ENCODE assay signal across 8 cellular contexts in the genomic region with DNA sequence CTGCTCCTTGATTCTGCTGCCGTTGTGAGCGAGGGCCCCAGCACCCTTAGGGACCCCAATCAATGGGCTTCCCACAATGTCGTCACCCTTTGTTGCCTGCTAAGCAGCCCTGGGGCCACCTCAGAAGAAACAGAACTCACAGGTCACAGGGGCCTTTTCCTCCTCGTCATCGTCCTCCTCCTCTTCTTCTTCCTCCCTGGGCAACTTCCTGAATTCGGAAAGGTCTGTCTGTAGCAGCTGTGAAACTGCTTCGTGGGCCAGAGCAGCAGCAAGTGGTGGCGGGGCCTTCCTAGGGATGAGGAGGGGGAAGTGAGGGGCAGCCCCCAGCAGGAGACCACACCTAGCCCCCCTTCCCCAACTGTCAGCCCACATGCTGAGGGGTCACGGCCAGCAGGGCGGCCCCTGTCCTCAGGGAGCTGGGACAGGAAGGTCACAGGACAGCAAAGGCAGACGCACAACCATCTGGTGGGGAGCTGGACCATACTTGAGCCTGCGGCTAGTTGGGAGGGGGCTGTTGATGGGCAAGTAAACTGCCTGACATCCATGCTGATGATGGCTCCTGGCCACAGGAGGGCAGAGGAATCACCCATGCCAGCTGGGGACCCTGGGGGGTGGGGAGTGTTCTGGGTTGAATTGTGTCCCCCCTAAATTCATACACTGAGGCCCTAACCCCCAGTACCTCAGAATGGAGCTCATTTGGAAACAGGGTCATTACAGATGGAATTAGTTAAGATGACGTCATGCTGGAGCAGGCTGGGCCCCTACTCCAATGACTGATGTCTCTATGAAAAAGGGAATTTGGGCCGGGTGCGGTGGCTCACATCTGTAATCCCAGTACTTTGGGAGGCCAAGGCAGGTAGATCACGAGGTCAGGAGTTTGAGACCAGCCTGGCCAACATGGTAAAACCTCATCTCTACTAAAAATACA. TPM values are rescaled to one million over a fixed set of nuclear protein-coding genes. Genes with fewer than 3 reads are reported as not detected.
DNase-seq lines count a peak whose midpoint lies in the region; ATAC-seq and TF ChIP-seq lines count a peak whose summit lies in the region.

No MANE protein-coding gene starts in this region.

- no peak for ATAC-seq in activated naive CD4-positive, alpha-beta T cell treated with anti-CD3 and anti-CD28 coated beads, Interleukin-2, amount 50 U/mL, for 72 hours
- no peak for ATAC-seq in body of pancreas

- no peaks in the 10 kb centered on the region for H3K27me3 Mint-ChIP-seq in activated naive CD4-positive, alpha-beta T cell treated with anti-CD3 and anti-CD28 coated beads, Interleukin-2, amount 50 U/mL, for 24 hours
- H3K27me3 Mint-ChIP-seq in type B pancreatic cell: no peaks in the 10 kb centered on the region

- TF ChIP-seq POLR2A in body of pancreas (IDR thresholded peaks at IDR 0.05): no peak

- peak overlapping the region in 3 of 4 donors; percentile 86 to 95 (median 91) for H3K27ac ChIP-seq in body of pancreas

- H3K4me1 ChIP-seq in body of pancreas: peaks cover 34% of the 10 kb centered on the region
- peaks cover 44% of the 10 kb centered on the region for H3K4me1 ChIP-seq in mucosa of stomach (ENCODE audit: control insufficient read depth, insufficient read depth, low read length)

- peaks cover 1% of the 10 kb centered on the region for H3K36me3 Mint-ChIP-seq in activated naive CD4-positive, alpha-beta T cell treated with anti-CD3 and anti-CD28 coated beads, Interleukin-2, amount 50 U/mL, for 24 hours
- H3K36me3 Mint-ChIP-seq in activated naive CD4-positive, alpha-beta T cell treated with anti-CD3 and anti-CD28 coated beads, Interleukin-2, amount 50 U/mL, for 72 hours: no peaks in the 10 kb centered on the region
- H3K36me3 Mint-ChIP-seq in type B pancreatic cell: peaks cover 5% of the 10 kb centered on the region

- no peaks in the 10 kb centered on the region for H3K9me3 Mint-ChIP-seq in activated naive CD4-positive, alpha-beta T cell treated with anti-CD3 and anti-CD28 coated beads, Interleukin-2, amount 50 U/mL, for 24 hours
- no peaks in the 10 kb centered on the region for H3K9me3 Mint-ChIP-seq in activated naive CD4-positive, alpha-beta T cell treated with anti-CD3 and anti-CD28 coated beads, Interleukin-2, amount 50 U/mL, for 72 hours
- no peaks in the 10 kb centered on the region for H3K9me3 Mint-ChIP-seq in type B pancreatic cell

- H3K9me3 ChIP-seq in body of pancreas: no peaks in the 10 kb centered on the region
- no peaks in the 10 kb centered on the region for H3K9me3 ChIP-seq in mucosa of stomach (ENCODE audit: control insufficient read depth, low read length)

- H3K27ac Mint-ChIP-seq in activated naive CD4-positive, alpha-beta T cell treated with anti-CD3 and anti-CD28 coated beads, Interleukin-2, amount 50 U/mL, for 24 hours: peak overlapping the region; percentile 70
- peak overlapping the region in 1 of 2 donors; percentile 54 for H3K27ac Mint-ChIP-seq in activated naive CD4-positive, alpha-beta T cell treated with anti-CD3 and anti-CD28 coated beads, Interleukin-2, amount 50 U/mL, for 72 hours
- H3K27ac Mint-ChIP-seq in type B pancreatic cell: peak overlapping the region; percentile 94

- H3K27me3 ChIP-seq in body of pancreas (no peaks in the 10 kb centered on the region), mucosa of stomach (ENCODE audit: control insufficient read depth, insufficient read depth, low read length) (no peaks in the 10 kb centered on the region)

- H3K9ac ChIP-seq in mucosa of stomach (ENCODE audit: low read length): peak overlapping the region; percentile 36

- TF ChIP-seq CTCF in body of pancreas (IDR thresholded peaks at IDR 0.05) (no peak), type B pancreatic cell (conservative IDR thresholded peaks at IDR 0.05) (no peak)

- H3K4me3 Mint-ChIP-seq in activated naive CD4-positive, alpha-beta T cell treated with anti-CD3 and anti-CD28 coated beads, Interleukin-2, amount 50 U/mL, for 24 hours: peak overlapping the region; percentile 30
- peak overlapping the region; percentile 90 for H3K4me3 Mint-ChIP-seq in type B pancreatic cell

- WGBS in body of pancreas, 2 donors: 73 to 85% methylated on average over 15 to 16 of the region's 16 CpGs

- intact Hi-C loops in body of pancreas (cut with DNase I): loop anchor here (5.0 kb wide), 1 partner anchor 227 kb away; no protein-coding TSS in a partner anchor

- DNase-seq in activated naive CD4-positive, alpha-beta T cell treated with anti-CD3 and anti-CD28 coated beads, Interleukin-2, amount 50 U/mL, for 72 hours (ENCODE audit: low spot score in 2 of 2): no peak
- DNase-seq in body of pancreas: peak in 1 of 4 donors; percentile 47
- no peak for DNase-seq in type B pancreatic cell (ENCODE audit: extremely low spot score, unreplicated experiment)
- DNase-seq in DMS153 treated with DMSO at 0.1 percent for 48 hours (lab: John Stamatoyannopoulos, UW; ENCODE audit: unreplicated experiment): no peak
- DNase-seq in stimulated activated CD4-positive, alpha-beta T cell treated with anti-CD3 and anti-CD28 coated beads, Interleukin-1b, Interleukin-23, amount 100 ng/mL, for 48 hours: no peak
- DNase-seq in stimulated activated CD8-positive, alpha-beta memory T cell treated with anti-CD3 and anti-CD28 coated beads, Interleukin-4, amount 100 ng/mL, for 48 hours: no peak

- H3K4me3 ChIP-seq in body of pancreas (no peak overlapping the region), mucosa of stomach (ENCODE audit: low read length) (no peak overlapping the region)

- H3K36me3 ChIP-seq in body of pancreas (replicated peaks in 1 of 2; ENCODE audit: insufficient read depth in 1 of 2, low read depth in 2 of 2) (peaks cover 0 to 2% of the 10 kb centered on the region in 2 donors), mucosa of stomach (ENCODE audit: control insufficient read depth, insufficient read depth, low read length) (no peaks in the 10 kb centered on the region)

- H3K4me1 Mint-ChIP-seq in activated naive CD4-positive, alpha-beta T cell treated with anti-CD3 and anti-CD28 coated beads, Interleukin-2, amount 50 U/mL, for 24 hours: peaks cover 39% of the 10 kb centered on the region
- peaks cover 35% of the 10 kb centered on the region for H3K4me1 Mint-ChIP-seq in type B pancreatic cell (ENCODE audit: unreplicated experiment)

RNA-seq across cellular contexts. Expression of a gene that starts 13.0 kb away (rescaled TPM):
- 10 to 100 TPM; 16.8 to 17.5 TPM for total RNA-seq in activated naive CD4-positive, alpha-beta T cell treated with anti-CD3 and anti-CD28 coated beads, Interleukin-2, amount 50 U/mL, for 72 hours
- total RNA-seq in body of pancreas (10 to 100 TPM; 14.5 to 26.4 TPM), type B pancreatic cell (ENCODE audit: low replicate concordance) (16.9 and 25.1 TPM in 2 replicates)

RNA-seq across cellular contexts. Expression of a gene that starts 42.9 kb away (rescaled TPM):
- total RNA-seq in activated naive CD4-positive, alpha-beta T cell treated with anti-CD3 and anti-CD28 coated beads, Interleukin-2, amount 50 U/mL, for 72 hours: 10 to 100 TPM; 41.4 to 42.7 TPM
- total RNA-seq in body of pancreas (10 to 100 TPM; 19.2 to 48.8 TPM), type B pancreatic cell (ENCODE audit: low replicate concordance) (47.7 and 66.3 TPM in 2 replicates)
